Comparison of ENCODE assay signal across 1 cellular context in the genomic region with DNA sequence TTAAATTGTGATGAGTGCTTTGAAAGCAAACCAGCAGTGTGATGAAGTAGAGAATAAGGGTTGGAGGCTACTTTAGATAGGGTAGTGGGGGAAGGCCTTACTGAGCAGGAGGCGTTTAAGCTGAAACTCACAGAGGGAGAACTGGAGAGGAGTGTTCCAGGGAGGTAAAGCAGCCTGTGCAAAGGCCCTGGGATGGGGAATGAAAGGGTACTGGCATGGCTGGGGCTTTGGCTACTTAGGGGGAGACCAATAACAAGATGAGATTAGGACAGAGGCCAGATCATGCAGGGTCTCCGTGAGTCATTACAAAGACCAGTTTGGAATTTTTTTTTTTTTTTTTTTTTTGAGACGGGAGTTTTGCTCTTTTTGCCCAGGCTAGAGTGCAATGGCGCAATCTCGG.
TF ChIP-seq lines count a peak whose summit lies in the region.

No MANE protein-coding gene starts in this region.

TF ChIP-seq in GM12878, 131 proteins besides CTCF, POLR2A, EP300 and RAD21 (continued from another document):
- TF ChIP-seq RB1 (IDR thresholded peaks at IDR 0.05; ENCODE audit: borderline replicate concordance), result no peak
- TF ChIP-seq, protein P1, sequence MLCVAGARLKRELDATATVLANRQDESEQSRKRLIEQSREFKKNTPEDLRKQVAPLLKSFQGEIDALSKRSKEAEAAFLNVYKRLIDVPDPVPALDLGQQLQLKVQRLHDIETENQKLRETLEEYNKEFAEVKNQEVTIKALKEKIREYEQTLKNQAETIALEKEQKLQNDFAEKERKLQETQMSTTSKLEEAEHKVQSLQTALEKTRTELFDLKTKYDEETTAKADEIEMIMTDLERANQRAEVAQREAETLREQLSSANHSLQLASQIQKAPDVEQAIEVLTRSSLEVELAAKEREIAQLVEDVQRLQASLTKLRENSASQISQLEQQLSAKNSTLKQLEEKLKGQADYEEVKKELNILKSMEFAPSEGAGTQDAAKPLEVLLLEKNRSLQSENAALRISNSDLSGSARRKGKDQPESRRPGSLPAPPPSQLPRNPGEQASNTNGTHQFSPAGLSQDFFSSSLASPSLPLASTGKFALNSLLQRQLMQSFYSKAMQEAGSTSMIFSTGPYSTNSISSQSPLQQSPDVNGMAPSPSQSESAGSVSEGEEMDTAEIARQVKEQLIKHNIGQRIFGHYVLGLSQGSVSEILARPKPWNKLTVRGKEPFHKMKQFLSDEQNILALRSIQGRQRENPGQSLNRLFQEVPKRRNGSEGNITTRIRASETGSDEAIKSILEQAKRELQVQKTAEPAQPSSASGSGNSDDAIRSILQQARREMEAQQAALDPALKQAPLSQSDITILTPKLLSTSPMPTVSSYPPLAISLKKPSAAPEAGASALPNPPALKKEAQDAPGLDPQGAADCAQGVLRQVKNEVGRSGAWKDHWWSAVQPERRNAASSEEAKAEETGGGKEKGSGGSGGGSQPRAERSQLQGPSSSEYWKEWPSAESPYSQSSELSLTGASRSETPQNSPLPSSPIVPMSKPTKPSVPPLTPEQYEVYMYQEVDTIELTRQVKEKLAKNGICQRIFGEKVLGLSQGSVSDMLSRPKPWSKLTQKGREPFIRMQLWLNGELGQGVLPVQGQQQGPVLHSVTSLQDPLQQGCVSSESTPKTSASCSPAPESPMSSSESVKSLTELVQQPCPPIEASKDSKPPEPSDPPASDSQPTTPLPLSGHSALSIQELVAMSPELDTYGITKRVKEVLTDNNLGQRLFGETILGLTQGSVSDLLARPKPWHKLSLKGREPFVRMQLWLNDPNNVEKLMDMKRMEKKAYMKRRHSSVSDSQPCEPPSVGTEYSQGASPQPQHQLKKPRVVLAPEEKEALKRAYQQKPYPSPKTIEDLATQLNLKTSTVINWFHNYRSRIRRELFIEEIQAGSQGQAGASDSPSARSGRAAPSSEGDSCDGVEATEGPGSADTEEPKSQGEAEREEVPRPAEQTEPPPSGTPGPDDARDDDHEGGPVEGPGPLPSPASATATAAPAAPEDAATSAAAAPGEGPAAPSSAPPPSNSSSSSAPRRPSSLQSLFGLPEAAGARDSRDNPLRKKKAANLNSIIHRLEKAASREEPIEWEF (IDR thresholded peaks at IDR 0.05; ENCODE audit: insufficient replicate concordance, low read depth, low read length), result no peak
- TF ChIP-seq, protein P2, sequence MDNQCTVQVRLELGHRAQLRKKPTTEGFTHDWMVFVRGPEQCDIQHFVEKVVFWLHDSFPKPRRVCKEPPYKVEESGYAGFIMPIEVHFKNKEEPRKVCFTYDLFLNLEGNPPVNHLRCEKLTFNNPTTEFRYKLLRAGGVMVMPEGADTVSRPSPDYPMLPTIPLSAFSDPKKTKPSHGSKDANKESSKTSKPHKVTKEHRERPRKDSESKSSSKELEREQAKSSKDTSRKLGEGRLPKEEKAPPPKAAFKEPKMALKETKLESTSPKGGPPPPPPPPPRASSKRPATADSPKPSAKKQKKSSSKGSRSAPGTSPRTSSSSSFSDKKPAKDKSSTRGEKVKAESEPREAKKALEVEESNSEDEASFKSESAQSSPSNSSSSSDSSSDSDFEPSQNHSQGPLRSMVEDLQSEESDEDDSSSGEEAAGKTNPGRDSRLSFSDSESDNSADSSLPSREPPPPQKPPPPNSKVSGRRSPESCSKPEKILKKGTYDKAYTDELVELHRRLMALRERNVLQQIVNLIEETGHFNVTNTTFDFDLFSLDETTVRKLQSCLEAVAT (IDR thresholded peaks at IDR 0.05), result no peak
- no peak for TF ChIP-seq NBN (IDR thresholded peaks at IDR 0.05)
- TF ChIP-seq CBX5 (IDR thresholded peaks at IDR 0.05; ENCODE audit: low read depth), result no peak
- no peak for TF ChIP-seq FOS (IDR thresholded peaks at IDR 0.05; ENCODE audit: borderline replicate concordance, extremely low read depth, insufficient read length)
TF ChIP-seq in GM12878: peak in this region for 0.
